Comparison of ENCODE assay signal across 8 cellular contexts in the genomic region with DNA sequence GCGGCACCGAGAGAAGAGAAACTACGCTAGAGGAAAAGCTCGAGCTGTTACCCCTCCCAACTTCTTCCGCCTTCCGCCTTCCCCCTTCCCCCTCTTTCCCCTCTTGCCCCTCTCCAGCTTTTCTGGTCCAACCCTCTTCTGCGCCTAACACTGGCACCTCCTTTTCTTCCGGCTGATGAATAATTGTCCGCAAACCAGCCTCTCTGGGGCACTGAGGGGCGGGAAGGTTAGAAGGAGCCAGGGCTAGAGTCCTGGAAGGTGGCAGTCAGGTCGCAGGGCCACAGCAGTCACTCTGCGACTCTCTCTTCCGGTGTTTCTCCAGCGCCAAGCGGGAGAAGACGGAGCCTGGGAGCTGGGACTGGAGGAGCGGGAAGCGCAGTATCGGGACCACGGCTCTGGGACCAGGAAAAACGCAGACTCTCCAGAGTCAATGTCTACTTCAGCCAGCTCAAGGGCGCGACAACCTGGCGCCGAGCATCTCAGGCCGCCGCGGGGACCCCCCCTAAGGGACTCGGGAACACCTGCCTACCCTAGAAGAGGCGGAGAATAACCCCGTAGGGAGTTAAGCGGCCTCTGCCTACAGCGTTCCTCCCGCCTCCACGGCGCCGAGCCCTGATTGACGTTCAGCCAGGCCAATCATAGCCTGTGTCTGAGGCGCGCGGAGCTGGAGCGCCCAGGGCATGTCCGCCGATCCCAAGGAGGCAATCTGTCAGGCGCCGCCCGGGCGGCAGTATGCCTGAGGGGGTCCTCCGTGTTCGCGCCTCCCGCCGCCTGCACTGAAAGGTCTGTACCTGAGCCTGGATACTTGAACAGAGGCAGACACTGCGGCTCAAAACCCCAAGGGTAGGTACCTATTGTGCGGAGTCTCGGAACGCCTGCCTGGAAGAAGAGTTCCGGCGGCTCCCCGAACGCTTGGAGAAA. TPM values are rescaled to one million over a fixed set of nuclear protein-coding genes. Genes with fewer than 3 reads are reported as not detected.
DNase-seq lines count a peak whose midpoint lies in the region; ATAC-seq and TF ChIP-seq lines count a peak whose summit lies in the region.

No MANE protein-coding gene starts in this region.

- H3K36me3 ChIP-seq in SU-DHL-6 (ENCODE audit: low read length) (peaks cover 5% of the 10 kb centered on the region; the same call in 1 of the 2 replicates), adipocyte (ENCODE audit: control insufficient read depth, insufficient read depth, low read length, severe bottlenecking) (no peaks in the 10 kb centered on the region), heart right ventricle (no peaks in the 10 kb centered on the region), upper lobe of left lung (no peaks in the 10 kb centered on the region)

- peak overlapping the region; percentile 68 for H3K4me3 ChIP-seq in GM12875 (ENCODE audit: low read depth, low read length)
- H3K4me3 ChIP-seq in SU-DHL-6 (ENCODE audit: insufficient read depth, low read length, poor library complexity, severe bottlenecking): peak overlapping the region; percentile 82
- peak overlapping the region; percentile 94 for H3K4me3 ChIP-seq in adipocyte (ENCODE audit: low read length)
- H3K4me3 ChIP-seq in heart right ventricle: peak overlapping the region; percentile 32 to 82 (median 70)
- peak overlapping the region; percentile 65 to 82 (median 72) for H3K4me3 ChIP-seq in upper lobe of left lung

- ATAC-seq in HG02763 (IDR thresholded peaks at IDR 0.05; ENCODE audit: unreplicated experiment) (peak; percentile 96), heart right ventricle (peak; percentile 99 to 100 (median 100)), upper lobe of left lung (ENCODE audit: low FRiP score in 2 of 2) (peak; percentile 99 to 100)

- no peaks in the 10 kb centered on the region; the same call in 1 of the 2 replicates for H4K20me1 ChIP-seq in SU-DHL-6 (ENCODE audit: low read depth, low read length)

- H3K27ac ChIP-seq in SU-DHL-6 (ENCODE audit: low read depth, low read length) (peak overlapping the region; percentile 55), heart right ventricle (peak overlapping the region; percentile 62 to 92 (median 86)), upper lobe of left lung (peak overlapping the region; percentile 93 to 98 (median 95))

- H3K27me3 ChIP-seq in SU-DHL-6 (ENCODE audit: low read length) (no peaks in the 10 kb centered on the region), adipocyte (replicated peaks; ENCODE audit: control insufficient read depth, insufficient read depth, low read length) (no peaks in the 10 kb centered on the region), heart right ventricle (no peaks in the 10 kb centered on the region), upper lobe of left lung (no peaks in the 10 kb centered on the region)

- H3K9me3 ChIP-seq in SU-DHL-6 (ENCODE audit: insufficient read depth, low read length): no peaks in the 10 kb centered on the region
- H3K9me3 ChIP-seq in adipocyte (ENCODE audit: control insufficient read depth, low read length): no peaks in the 10 kb centered on the region
- H3K9me3 ChIP-seq in heart right ventricle: no peaks in the 10 kb centered on the region
- H3K9me3 ChIP-seq in upper lobe of left lung: no peaks in the 10 kb centered on the region

- H3K79me2 ChIP-seq in SU-DHL-6 (ENCODE audit: insufficient read depth, low read length): peaks cover 38% of the 10 kb centered on the region

- TF ChIP-seq CTCF in GM12875 (IDR thresholded peaks at IDR 0.05; ENCODE audit: borderline replicate concordance, insufficient read depth, low read depth, low read length): no peak
- no peak for TF ChIP-seq CTCF in SU-DHL-6 (IDR thresholded peaks at IDR 0.05; ENCODE audit: insufficient read depth, low read length, poor library complexity, severe bottlenecking)
- TF ChIP-seq CTCF in heart right ventricle (IDR thresholded peaks at IDR 0.05): peak in 2 of 9 donors; percentile 17 to 27
- no peak for TF ChIP-seq CTCF in upper lobe of left lung (IDR thresholded peaks at IDR 0.05)

- 0% methylated on average over 61 of the region's 61 CpGs for WGBS in heart right ventricle, 2 donors
- 0 to 1% methylated on average over 22 to 39 of the region's 61 CpGs for WGBS in upper lobe of left lung, 2 donors

- DNase-seq in NCI-H1417 (lab: John Stamatoyannopoulos, UW) (peak; percentile 96 to 99 (median 99)), adipocyte (ENCODE audit: low read depth) (peak; percentile 96), heart right ventricle (peak; percentile 94 to 95), posterior cingulate gyrus (peak; percentile 92 to 99 (median 94)), upper lobe of left lung (peak; percentile 94 to 96)

- peaks cover 27% of the 10 kb centered on the region for H3F3A ChIP-seq in SU-DHL-6 (ENCODE audit: insufficient read depth)

- no peaks in the 10 kb centered on the region for H3K9me2 ChIP-seq in SU-DHL-6 (replicated peaks; ENCODE audit: insufficient read depth, low read length)

- peak overlapping the region; percentile 88 for H2AFZ ChIP-seq in SU-DHL-6 (ENCODE audit: low read depth, low read length, severe bottlenecking)

- peak in 3 of 4 donors; percentile 50 to 86 (median 86) for TF ChIP-seq POLR2A in upper lobe of left lung (IDR thresholded peaks at IDR 0.05)

- peak overlapping the region; percentile 60 for H3K4me2 ChIP-seq in SU-DHL-6 (ENCODE audit: low read depth, low read length, poor library complexity, severe bottlenecking)

- intact Hi-C loops in heart right ventricle (cut with DNase I) (loop anchor here in 5 of 10 donors (1.0 to 5.0 kb wide), 4 partner anchors 38 to 355 kb away; no protein-coding TSS in a partner anchor), posterior cingulate gyrus (cut with DNase I) (no loop called here)

- H3K9ac ChIP-seq in SU-DHL-6 (ENCODE audit: low read length) (peak overlapping the region; percentile 78), adipocyte (ENCODE audit: low read length) (peak overlapping the region; percentile 85)

- H3K4me1 ChIP-seq in adipocyte (ENCODE audit: control insufficient read depth, insufficient read depth, low read length) (peaks cover 14% of the 10 kb centered on the region), heart right ventricle (peaks cover 0 to 18% (median 10%) of the 10 kb centered on the region in 9 donors), upper lobe of left lung (peaks cover 9 to 31% (median 12%) of the 10 kb centered on the region in 4 donors)

- peak in 1 of 4 donors; percentile 4 for TF ChIP-seq EP300 in upper lobe of left lung (IDR thresholded peaks at IDR 0.05)

RNA-seq across cellular contexts. Expression of a gene that starts 40.4 kb away (rescaled TPM):
- total RNA-seq in heart right ventricle (100 to 1,000 TPM in 1 of 10 donors, 10 to 100 TPM in 8, 1 to 10 TPM in 1; 10.0 to 198 (median 14.3) TPM), upper lobe of left lung (10 to 100 TPM; 34.4 to 85.9 (median 45.5) TPM)
- 10 to 100 TPM; 23.4 to 33.4 TPM for polyA plus RNA-seq in heart right ventricle

RNA-seq across cellular contexts. Expression of a gene that starts 40.8 kb away (rescaled TPM):
- 100 to 1,000 TPM in 1 of 10 donors, 10 to 100 TPM in 9; 12.8 to 213 (median 15.4) TPM for total RNA-seq in heart right ventricle
- 10 to 100 TPM; 35.4 to 38.3 TPM for polyA plus RNA-seq in heart right ventricle
- 10 to 100 TPM; 56.9 to 87.0 (median 69.8) TPM for total RNA-seq in upper lobe of left lung

RNA-seq across cellular contexts. Expression of a gene that starts 46.5 kb away (rescaled TPM):
- total RNA-seq in heart right ventricle: 10 to 100 TPM in 4 of 10 donors, 1 to 10 TPM in 6; 2.7 to 79.8 (median 7.6) TPM
- polyA plus RNA-seq in heart right ventricle: 1 to 10 TPM; 5.5 to 7.8 TPM
- 100 to 1,000 TPM in 3 of 6 donors, 10 to 100 TPM in 3; 35.6 to 233 (median 80.6) TPM for total RNA-seq in upper lobe of left lung

RNA-seq across cellular contexts. Expression of a gene that starts 50.5 kb away (rescaled TPM):
- total RNA-seq in heart right ventricle: 100 to 1,000 TPM in 1 of 10 donors, 10 to 100 TPM in 7, 1 to 10 TPM in 2; 8.5 to 127 (median 11.7) TPM
- polyA plus RNA-seq in heart right ventricle: 10 to 100 TPM; 40.2 to 42.9 TPM
- 100 to 1,000 TPM in 1 of 6 donors, 10 to 100 TPM in 5; 48.2 to 110 (median 71.7) TPM for total RNA-seq in upper lobe of left lung

RNA-seq across cellular contexts. Expression of a gene that starts 55.8 kb away (rescaled TPM):
- 10 to 100 TPM in 7 of 10 donors, 1 to 10 TPM in 3; 8.8 to 92.1 (median 13.8) TPM for total RNA-seq in heart right ventricle
- 10 to 100 TPM; 12.8 to 13.8 TPM for polyA plus RNA-seq in heart right ventricle
- 100 to 1,000 TPM in 2 of 6 donors, 10 to 100 TPM in 4; 17.6 to 266 (median 62.1) TPM for total RNA-seq in upper lobe of left lung

Comparison
In these comparisons a context has a peak if more than half of its experiments do, and no peak if none do; other contexts are left out.
1. Peak in every context shown above with its lines: DNase-seq, ATAC-seq, H3K4me3 ChIP-seq and H3K27ac ChIP-seq.